16 cellular contexts compared by ENCODE assay signal in the genomic region with DNA sequence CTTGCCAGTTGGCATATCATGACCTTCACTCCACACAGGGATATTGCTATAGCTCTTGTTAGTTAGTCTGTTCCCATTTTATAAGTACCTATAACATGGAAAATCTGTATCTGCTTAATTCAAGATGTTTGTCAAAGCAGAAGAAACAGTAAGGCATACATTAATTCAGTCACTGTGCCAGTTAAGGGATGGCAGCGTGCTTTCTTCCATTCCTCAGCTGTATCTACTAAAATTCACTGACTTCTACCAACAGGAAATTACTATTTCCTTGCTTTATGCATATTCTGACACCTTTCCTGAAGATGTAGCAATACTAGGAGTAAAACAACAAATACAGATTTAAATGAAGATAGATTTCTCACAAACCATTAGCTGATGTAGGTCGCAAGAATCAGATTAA. TPM values are rescaled to one million over a fixed set of nuclear protein-coding genes. Genes with fewer than 3 reads are reported as not detected.
DNase-seq lines count a peak whose midpoint lies in the region; ATAC-seq, FAIRE-seq and TF ChIP-seq lines count a peak whose summit lies in the region.
"Had no signal": no experiment of that assay in that cellular context is flagged by ENCODE, and none has a peak within 500 bp of the region (broad histone marks: within the 10 kb centered on the region; RNA-seq: fewer than 3 reads in every experiment).

No MANE protein-coding gene starts in this region.

- WGBS in mesodermal cell (ENCODE audit: insufficient coverage in 2 of 2), 2 experiments, result 88 to 100% methylated on average over 1 of the region's 2 CpGs
- 97 to 98% methylated on average over 2 of the region's 2 CpGs for whole genome bisulfite sequencing in GM23248 (ENCODE audit: low coverage in 1 of 2, low lambda C conversion rate in 2 of 2, missing lambda C conversion rate in 2 of 2), 2 experiments

- H3K9me3 Mint-ChIP-seq in astrocyte (ENCODE audit: unreplicated experiment) (peaks cover 1% of the 10 kb centered on the region), Calu3 (ENCODE audit: low read depth, unreplicated experiment) (no peaks in the 10 kb centered on the region)

- in situ Hi-C loops in GM23248 (cut with MboI), result no loop called here

- H3K4me3 Mint-ChIP-seq in astrocyte (ENCODE audit: unreplicated experiment), result peak overlapping the region; percentile 28
- H3K4me3 Mint-ChIP-seq in Calu3 (ENCODE audit: low read depth, unreplicated experiment), result no peak overlapping the region

- FAIRE-seq in astrocyte (lab: Jason Lieb, UNC), result peak; percentile 20
- FAIRE-seq: GM12878, K562 had no signal

- peak overlapping the region; percentile 58 for H3K27ac Mint-ChIP-seq in astrocyte (ENCODE audit: unreplicated experiment)
- H3K27ac Mint-ChIP-seq in Calu3 (ENCODE audit: unreplicated experiment), result no peak overlapping the region

- H3K4me1 ChIP-seq in DND-41 (ENCODE audit: insufficient read depth, low read length) (peaks cover 48% of the 10 kb centered on the region), Loucy (ENCODE audit: insufficient read depth, low read length, poor library complexity, severe bottlenecking) (peaks cover 27% of the 10 kb centered on the region), astrocyte (ENCODE audit: insufficient read depth, low read length) (peaks cover 16% of the 10 kb centered on the region), mesodermal cell (ENCODE audit: control insufficient read depth, insufficient read depth, low read length, poor library complexity, severe bottlenecking) (peaks cover 42% of the 10 kb centered on the region), GM23248 (ENCODE audit: insufficient read depth) (no peaks in the 10 kb centered on the region)

- H3K36me3 Mint-ChIP-seq in astrocyte (ENCODE audit: low read depth, unreplicated experiment) (peaks cover 24% of the 10 kb centered on the region), Calu3 (ENCODE audit: insufficient read depth, unreplicated experiment) (no peaks in the 10 kb centered on the region)

- peak overlapping the region; percentile 92 for H3K27ac ChIP-seq in DND-41 (ENCODE audit: low read length)
- no peak overlapping the region for H3K27ac ChIP-seq in astrocyte (ENCODE audit: low read depth, low read length)
- peak overlapping the region; percentile 63 for H3K27ac ChIP-seq in mesodermal cell (ENCODE audit: low read depth, low read length, severe bottlenecking)
- H3K27ac ChIP-seq in GM23248, result no peak overlapping the region
- H3K27ac ChIP-seq: HL-60 had no signal

- TF ChIP-seq CTCF in DND-41 (IDR thresholded peaks at IDR 0.05; ENCODE audit: borderline replicate concordance, extremely low read depth, low read length, poor library complexity, severe bottlenecking) (no peak), Loucy (conservative IDR thresholded peaks at IDR 0.05; ENCODE audit: low read length) (no peak), astrocyte (IDR thresholded peaks at IDR 0.05; ENCODE audit: insufficient read depth, low read depth, low read length) (no peak), Calu3 (IDR thresholded peaks at IDR 0.05; ENCODE audit: unreplicated experiment) (no peak)

- H3K9me2 ChIP-seq in Loucy (replicated peaks; ENCODE audit: low read depth, low read length) (no peaks in the 10 kb centered on the region), GM23248 (ENCODE audit: insufficient read depth) (no peaks in the 10 kb centered on the region)

- H4K20me1 ChIP-seq in DND-41 (ENCODE audit: insufficient read depth, low read length), result no peaks in the 10 kb centered on the region
- H4K20me1 ChIP-seq in Loucy (ENCODE audit: insufficient read depth, low read length, poor library complexity, severe bottlenecking), result no peaks in the 10 kb centered on the region
- peaks cover 52% of the 10 kb centered on the region for H4K20me1 ChIP-seq in astrocyte (ENCODE audit: insufficient read depth, low read length)
- H4K20me1 ChIP-seq in GM23248 (ENCODE audit: insufficient read depth), result no peaks in the 10 kb centered on the region

- no peaks in the 10 kb centered on the region for H3K27me3 ChIP-seq in DND-41 (ENCODE audit: insufficient read depth, low read length, poor library complexity)
- H3K27me3 ChIP-seq in Loucy (ENCODE audit: insufficient read depth, low read length, poor library complexity, severe bottlenecking), result no peaks in the 10 kb centered on the region
- no peaks in the 10 kb centered on the region for H3K27me3 ChIP-seq in astrocyte (ENCODE audit: insufficient read depth, low read length)
- no peaks in the 10 kb centered on the region for H3K27me3 ChIP-seq in GM23248 (replicated peaks; ENCODE audit: insufficient read depth)
- H3K27me3 ChIP-seq: MG63 had no signal

- H3F3A ChIP-seq in Loucy (ENCODE audit: low read depth), result no peaks in the 10 kb centered on the region
- no peaks in the 10 kb centered on the region for H3F3A ChIP-seq in GM23248 (ENCODE audit: insufficient read depth)

- peaks cover 62% of the 10 kb centered on the region for H3K4me1 Mint-ChIP-seq in astrocyte (ENCODE audit: low read depth, unreplicated experiment)
- no peaks in the 10 kb centered on the region for H3K4me1 Mint-ChIP-seq in Calu3 (ENCODE audit: low read depth, unreplicated experiment)

- peaks cover 35% of the 10 kb centered on the region for H3K79me2 ChIP-seq in DND-41 (ENCODE audit: insufficient read depth, low read length)
- no peaks in the 10 kb centered on the region for H3K79me2 ChIP-seq in Loucy (ENCODE audit: insufficient read depth, low read length)
- H3K79me2 ChIP-seq in astrocyte (ENCODE audit: insufficient read depth, low read length), result peaks cover 25% of the 10 kb centered on the region
- peaks cover 50% of the 10 kb centered on the region for H3K79me2 ChIP-seq in GM23248 (ENCODE audit: insufficient read depth)

- no peaks in the 10 kb centered on the region for H3K36me3 ChIP-seq in DND-41 (ENCODE audit: insufficient read depth, low read length)
- no peaks in the 10 kb centered on the region for H3K36me3 ChIP-seq in Loucy (ENCODE audit: insufficient read depth, low read length)
- no peaks in the 10 kb centered on the region for H3K36me3 ChIP-seq in astrocyte (ENCODE audit: insufficient read depth, low read length)
- H3K36me3 ChIP-seq in mesodermal cell (ENCODE audit: control insufficient read depth, insufficient read depth, low read length), result peaks cover 40% of the 10 kb centered on the region
- no peaks in the 10 kb centered on the region for H3K36me3 ChIP-seq in GM23248 (ENCODE audit: low read depth)
- H3K36me3 ChIP-seq: MG63 had no signal

- peak overlapping the region; percentile 67 for H3K4me2 ChIP-seq in DND-41 (ENCODE audit: insufficient read depth, low read length)
- H3K4me2 ChIP-seq in Loucy (ENCODE audit: low read depth, low read length, poor library complexity, severe bottlenecking), result peak overlapping the region; percentile 59
- peak overlapping the region; percentile 50 for H3K4me2 ChIP-seq in astrocyte (ENCODE audit: low read length)
- no peak overlapping the region for H3K4me2 ChIP-seq in GM23248 (ENCODE audit: unreplicated experiment)

- H2AFZ ChIP-seq in DND-41 (ENCODE audit: low read depth, low read length), result peak overlapping the region; percentile 8; the same call in 1 of the 2 replicates
- H2AFZ ChIP-seq in Loucy (ENCODE audit: low read length), result no peak overlapping the region
- H2AFZ ChIP-seq in astrocyte (ENCODE audit: low read depth, low read length), result no peak overlapping the region
- H2AFZ ChIP-seq in GM23248, result no peak overlapping the region

- DNase-seq in DND-41 (no peak), astrocyte (ENCODE audit: low read depth) (no peak), UCSD-AML1 (lab: John Stamatoyannopoulos, UW; ENCODE audit: unreplicated experiment) (no peak), GM23248 (no peak), Calu3 (no peak), T-helper 1 cell (no peak)
- DNase-seq: C1 segment of cervical spinal cord, MG63, NCI-H1092 treated with DMSO at 0.1 percent for 48 hours, NCI-H1694, NCI-H2107 had no signal

- no peaks in the 10 kb centered on the region for H3K9me3 ChIP-seq in DND-41 (ENCODE audit: insufficient read depth, low read length, severe bottlenecking)
- 0 out of 2 replicates have a peak, but pooled peaks cover 3% of the 10 kb centered on the region for H3K9me3 ChIP-seq in Loucy (ENCODE audit: insufficient read depth, low read depth, low read length)
- no peaks in the 10 kb centered on the region for H3K9me3 ChIP-seq in astrocyte (ENCODE audit: insufficient read depth, low read depth, low read length)
- no peaks in the 10 kb centered on the region for H3K9me3 ChIP-seq in mesodermal cell (ENCODE audit: control insufficient read depth, low read length)
- H3K9me3 ChIP-seq in GM23248 (ENCODE audit: low read depth), result no peaks in the 10 kb centered on the region
- H3K9me3 ChIP-seq: MG63 had no signal

- peak; percentile 55 for ATAC-seq in DND-41 (ENCODE audit: insufficient read depth, low read depth)
- ATAC-seq: GM12878, K562 had no signal

- H3K4me3 ChIP-seq in DND-41 (ENCODE audit: low read depth in 1 of 2, low read length in 2 of 2) (peak overlapping the region; percentile 3 to 51; a peak in 3 of 4 replicates), Loucy (ENCODE audit: low read length, poor library complexity, severe bottlenecking) (peak overlapping the region; percentile 59), astrocyte (ENCODE audit: insufficient read depth, low read depth, low read length) (no peak overlapping the region), mesodermal cell (ENCODE audit: extremely low read depth, insufficient read depth, low read length, poor library complexity, severe bottlenecking) (no peak overlapping the region), GM23248 (no peak overlapping the region)
- H3K4me3 ChIP-seq: GM12878, K562, MG63 had no signal

- CTCF ChIA-PET in Calu3 (lab: Charles Lee), result no interaction called here

- intact Hi-C loops in Calu3 (cut with micrococcal nuclease; ENCODE audit: unreplicated experiment), result no loop called here

- no TSS peak for BruUV-seq in Calu3 (replicated peaks; lab: Mats Ljungman, UMichigan)

- no peaks in the 10 kb centered on the region for H3K27me3 Mint-ChIP-seq in astrocyte (ENCODE audit: low read depth, unreplicated experiment)
- peaks cover 34% of the 10 kb centered on the region for H3K27me3 Mint-ChIP-seq in Calu3 (ENCODE audit: unreplicated experiment)

- H3K9ac ChIP-seq in DND-41 (ENCODE audit: low read depth, low read length) (peak overlapping the region; percentile 49), Loucy (ENCODE audit: low read depth, low read length, poor library complexity, severe bottlenecking) (no peak overlapping the region), astrocyte (ENCODE audit: low read length) (no peak overlapping the region), GM23248 (no peak overlapping the region)

RNA-seq across cellular contexts. Expression of a gene that starts 59.9 kb away (rescaled TPM):
- total RNA-seq in astrocyte (68.7 and 73.9 TPM in 2 replicates), Calu3 (2022) (1.0 TPM in 2 replicates)
- 23.6 TPM for polyA plus RNA-seq in mesodermal cell (2013, experiment 1 of 2)
- polyA plus RNA-seq in mesodermal cell (2013, experiment 2 of 2), result 18.3 TPM
- 5.4 and 11.3 TPM in 2 replicates for total RNA-seq in GM23248 (2014; rRNA removed; shearing (Covaris generic))
- polyA plus RNA-seq in GM23248 (2016; fragmentation: Nextera tagmentation; extraction: Ambion mirVana), result 1.9 and 2.3 TPM in 2 replicates

Comparison
In these comparisons a context has a peak if more than half of its experiments do, and no peak if none do; other contexts are left out.
1. H3K27ac ChIP-seq: peak in DND-41 (single experiment) and mesodermal cell (single experiment); none in astrocyte (single experiment) and GM23248 (single experiment).
2. H3K4me3 ChIP-seq: peak in DND-41 (2 of 2) and Loucy (single experiment); none in astrocyte (single experiment), mesodermal cell (single experiment) and GM23248 (single experiment).